Comparison of ENCODE assay signal across 22 cellular contexts in the genomic region with DNA sequence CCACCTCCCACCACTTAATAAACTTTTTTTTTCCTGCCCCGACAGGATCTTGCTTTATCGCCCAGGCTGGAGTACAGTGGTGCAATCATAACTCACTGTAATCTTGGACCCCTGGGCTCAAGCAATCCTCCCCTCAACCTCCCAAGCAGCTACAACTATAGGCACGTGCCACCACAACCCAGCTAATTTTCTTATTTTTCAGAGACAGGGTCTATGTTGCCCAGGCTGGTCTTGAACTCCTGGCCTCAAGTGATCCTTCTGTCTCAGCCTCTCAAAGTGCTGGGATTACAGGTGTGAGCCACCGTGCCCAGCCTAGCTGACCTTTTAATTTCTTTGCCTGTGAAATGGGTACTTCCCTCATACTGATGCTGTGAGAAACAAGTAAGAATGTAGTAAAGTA.
"Had no signal": no experiment of that assay in that cellular context is flagged by ENCODE, and none has a peak within 500 bp of the region (broad histone marks: within the 10 kb centered on the region; RNA-seq: fewer than 3 reads in every experiment).

No MANE protein-coding gene starts in this region.

- H3K27ac Mint-ChIP-seq: activated T-helper 2 cell treated with anti-CD3 and anti-CD28 coated beads, Interferon-gamma antibody, Interleukin-2, Interleukin-4, amounts not matched to agents 10 μg/mL and 5 μg/mL and 100 μg/mL, durations not matched to agents 14 hours and 24 hours and 36 hours; type B pancreatic cell; WTC11 had no signal

- H3K27me3 Mint-ChIP-seq: type B pancreatic cell had no signal

- H3K27me3 ChIP-seq: esophagus muscularis mucosa, SJSA1, testis had no signal

- H3K4me3 Mint-ChIP-seq: type B pancreatic cell, WTC11 had no signal

- ATAC-seq: sciatic nerve, WTC11 had no signal

- FAIRE-seq: colon, frontal cortex had no signal

- H3K9me3 Mint-ChIP-seq: activated T-helper 2 cell treated with anti-CD3 and anti-CD28 coated beads, Interferon-gamma antibody, Interleukin-2, Interleukin-4, amounts not matched to agents 10 μg/mL and 5 μg/mL and 100 μg/mL, durations not matched to agents 14 hours and 24 hours and 36 hours had no signal

- H3K27ac ChIP-seq: esophagus muscularis mucosa, left ventricle myocardium inferior, SJSA1, testis had no signal

- DNase-seq: activated CD4-positive, alpha-beta T cell treated with anti-CD3 and anti-CD28 coated beads, Interleukin-2, amount 50 U/mL, for 48 hours; activated naive CD4-positive, alpha-beta T cell; activated T-cell treated with anti-CD3 and anti-CD28 coated beads, Interleukin-2, amount 50 U/mL, for 1 hour; anterior cingulate cortex; central memory CD4-positive, alpha-beta T cell; hippocampal formation; left ventricle myocardium inferior; occipital lobe; posterior cingulate gyrus; stimulated activated CD4-positive, alpha-beta T cell treated with anti-CD3 and anti-CD28 coated beads, Interleukin-2, amount 100 ng/mL, for 48 hours; stimulated activated CD8-positive, alpha-beta memory T cell treated with anti-CD3 and anti-CD28 coated beads, Interleukin-4, amount 100 ng/mL, for 48 hours; stimulated activated naive CD4-positive, alpha-beta T cell; T1000; testis had no signal

- H3K4me3 ChIP-seq: esophagus muscularis mucosa, left ventricle myocardium inferior, SJSA1, testis had no signal

- H3K9me3 ChIP-seq: esophagus muscularis mucosa, left ventricle myocardium inferior, testis had no signal
